ENCODE assay signal across 8 cellular contexts in the genomic region with DNA sequence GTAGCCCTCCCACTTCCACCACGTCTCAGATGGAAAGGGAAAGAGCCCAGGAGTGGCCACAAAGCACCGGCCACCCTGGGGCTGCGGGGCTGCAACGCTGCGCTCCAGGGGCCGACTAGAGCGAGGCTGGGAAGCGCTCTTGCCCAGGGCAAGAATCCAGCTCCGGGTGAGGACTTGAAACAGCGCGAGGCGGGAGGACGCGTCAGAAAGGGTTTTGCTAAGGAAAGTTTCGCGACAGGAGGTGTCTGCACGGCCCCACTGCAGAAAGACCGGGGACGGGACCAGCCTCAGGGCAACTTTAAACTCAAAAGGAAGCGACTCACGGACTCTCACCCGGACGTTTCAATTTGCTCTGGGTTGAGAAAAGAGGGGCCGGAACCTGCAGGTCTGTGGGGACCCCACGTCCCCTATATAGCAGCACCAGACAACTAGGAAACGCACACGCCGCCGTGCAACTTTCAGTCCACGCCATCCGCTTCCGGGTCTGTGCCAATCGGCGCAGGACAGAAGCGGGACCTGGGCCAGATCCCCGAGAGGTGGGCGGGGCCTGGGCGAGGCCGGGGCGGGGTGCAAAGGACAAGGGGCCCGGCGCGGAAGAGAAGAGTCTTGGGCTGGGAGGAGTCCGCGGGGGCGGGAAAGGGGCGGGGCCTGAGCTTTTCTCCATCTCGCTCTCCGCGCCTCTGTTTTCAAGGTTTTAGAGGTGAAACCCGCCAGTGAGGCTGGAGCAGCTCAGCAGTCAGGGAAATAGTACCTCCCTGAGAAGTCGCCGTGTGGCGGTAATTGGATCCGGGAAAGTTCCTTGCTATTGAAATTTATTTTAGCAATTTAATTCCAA. TPM values are rescaled to one million over a fixed set of nuclear protein-coding genes. Genes with fewer than 3 reads are reported as not detected.
DNase-seq lines count a peak whose midpoint lies in the region; FAIRE-seq and TF ChIP-seq lines count a peak whose summit lies in the region.

A gene (minus strand): TSS at position 488 of the 835 bp plus-strand sequence. CDS start 6,792 bp downstream, outside the sequence.

- 0 out of 2 replicates have a peak, but pooled peaks cover 3% of the 10 kb centered on the region for H3K9me3 ChIP-seq in Loucy (ENCODE audit: insufficient read depth, low read depth, low read length)
- peaks cover 14 to 57% of the 10 kb centered on the region in 2 donors for H3K9me3 ChIP-seq in neuronal stem cell (replicated peaks in 1 of 2; ENCODE audit: control insufficient read depth in 2 of 2, insufficient read depth in 1 of 2, low read depth in 1 of 2, low read length in 2 of 2)

- H4K91ac ChIP-seq in neuronal stem cell (ENCODE audit: low read depth, low read length, poor library complexity), result no peak within 1 kb of the TSS

- peak within 1 kb of the TSS; percentile 54 for H2BK5ac ChIP-seq in neuronal stem cell (ENCODE audit: low read length)

- H4K20me1 ChIP-seq in Loucy (ENCODE audit: insufficient read depth, low read length, poor library complexity, severe bottlenecking), result no peaks in the 10 kb centered on the region

- no CpG with 5 or more reads among the region's 55 CpGs for WGBS in neuronal stem cell (ENCODE audit: extremely low coverage in 2 of 2, insufficient read length in 2 of 2, insufficient replicate concordance in 1 of 2), 2 donors

- H3K4ac ChIP-seq in neuronal stem cell (ENCODE audit: low read length), result no peak within 1 kb of the TSS

- H3K4me2 ChIP-seq in Loucy (ENCODE audit: low read depth, low read length, poor library complexity, severe bottlenecking) (peak within 1 kb of the TSS; percentile 98), neuronal stem cell (ENCODE audit: insufficient read depth, low read length, poor library complexity, severe bottlenecking) (peak within 1 kb of the TSS; percentile 94)

- H3K27ac ChIP-seq in neuronal stem cell (replicated peaks; ENCODE audit: low read length), result peak within 1 kb of the TSS; percentile 80

- no peak for TF ChIP-seq CTCF in Loucy (conservative IDR thresholded peaks at IDR 0.05; ENCODE audit: low read length)

- H2BK120ac ChIP-seq in neuronal stem cell (ENCODE audit: low read depth, low read length), result no peak within 1 kb of the TSS

- peak within 1 kb of the TSS; percentile 83 for H3K23ac ChIP-seq in neuronal stem cell (ENCODE audit: low read depth, low read length, poor library complexity)

- peak within 1 kb of the TSS; percentile 84 for H3K14ac ChIP-seq in neuronal stem cell (ENCODE audit: low read length)

- no peak within 1 kb of the TSS for H2BK12ac ChIP-seq in neuronal stem cell (ENCODE audit: low read length)

- FAIRE-seq in frontal cortex (lab: Jason Lieb, UNC), result no peak

- H3K4me1 ChIP-seq in Loucy (ENCODE audit: insufficient read depth, low read length, poor library complexity, severe bottlenecking) (peaks cover 16% of the 10 kb centered on the region), neuronal stem cell (ENCODE audit: control insufficient read depth in 2 of 2, insufficient read depth in 1 of 2, low read depth in 1 of 2, low read length in 2 of 2) (peaks cover 0 to 4% of the 10 kb centered on the region in 2 donors)

- peak within 1 kb of the TSS; percentile 97 for H3K4me3 ChIP-seq in Loucy (ENCODE audit: low read length, poor library complexity, severe bottlenecking)
- peak within 1 kb of the TSS; percentile 78 to 89 for H3K4me3 ChIP-seq in neuronal stem cell (ENCODE audit: low read length in 2 of 2)

- no peaks in the 10 kb centered on the region for H3K9me2 ChIP-seq in Loucy (replicated peaks; ENCODE audit: low read depth, low read length)

- peak within 1 kb of the TSS; percentile 97 for H3K18ac ChIP-seq in neuronal stem cell (ENCODE audit: low read length)

- no peak within 1 kb of the TSS for H2BK15ac ChIP-seq in neuronal stem cell (ENCODE audit: low read length)

- H3F3A ChIP-seq in Loucy (ENCODE audit: low read depth), result no peaks in the 10 kb centered on the region

- DNase-seq in ELF-1 (ENCODE audit: low read depth, low spot score), result peak; percentile 96
- peak; percentile 94 for DNase-seq in H4 (ENCODE audit: low spot score)
- peak; percentile 56 for DNase-seq in SHP77 treated with DMSO at 0.1 percent for 48 hours (lab: John Stamatoyannopoulos, UW)
- peak; percentile 94 to 99 (median 96) for DNase-seq in activated naive CD4-positive, alpha-beta T cell (lab: John Stamatoyannopoulos, UW)
- peak; percentile 77 to 93 for DNase-seq in frontal cortex (ENCODE audit: low spot score in 2 of 2)
- DNase-seq in neuronal stem cell (ENCODE audit: low spot score), result peak; percentile 95
- peak; percentile 86 for DNase-seq in stromal cell of bone marrow (ENCODE audit: low read depth)

- no peak within 1 kb of the TSS for H2AK5ac ChIP-seq in neuronal stem cell (ENCODE audit: low read depth, low read length)

- H3K9ac ChIP-seq in Loucy (ENCODE audit: low read depth, low read length, poor library complexity, severe bottlenecking) (peak within 1 kb of the TSS; percentile 90), neuronal stem cell (ENCODE audit: low read depth, low read length, poor library complexity) (peak within 1 kb of the TSS; percentile 89)

- H4K8ac ChIP-seq in neuronal stem cell (ENCODE audit: low read depth, low read length), result no peak within 1 kb of the TSS

- H2AFZ ChIP-seq in Loucy (ENCODE audit: low read length) (peak within 1 kb of the TSS; percentile 99), neuronal stem cell (ENCODE audit: low read length) (peak within 1 kb of the TSS; percentile 99)

- H3K27me3 ChIP-seq in Loucy (ENCODE audit: insufficient read depth, low read length, poor library complexity, severe bottlenecking) (no peaks in the 10 kb centered on the region), neuronal stem cell (ENCODE audit: control insufficient read depth in 3 of 3, insufficient read depth in 3 of 3, low read depth in 1 of 3, low read length in 3 of 3) (no peaks in the 10 kb centered on the region)

- no peaks in the 10 kb centered on the region for H3K36me3 ChIP-seq in Loucy (ENCODE audit: insufficient read depth, low read length)
- peaks cover 11 to 37% of the 10 kb centered on the region in 2 donors for H3K36me3 ChIP-seq in neuronal stem cell (replicated peaks in 1 of 2; ENCODE audit: control insufficient read depth in 2 of 2, insufficient read depth in 2 of 2, low read length in 2 of 2)

- peaks cover 45% of the 10 kb centered on the region for H3K79me2 ChIP-seq in Loucy (ENCODE audit: insufficient read depth, low read length)

- peaks cover 6% of the 10 kb centered on the region for H3K79me1 ChIP-seq in neuronal stem cell (ENCODE audit: low read depth, low read length)

RNA-seq across cellular contexts. Expression of the gene that starts here (rescaled TPM):
- 15.5 and 17.1 TPM in 2 replicates for total RNA-seq in H4 (2014; rRNA removed; shearing (Covaris generic))
- 2.4 TPM for total RNA-seq in frontal cortex
- polyA plus RNA-seq in neuronal stem cell (2013, experiment 1 of 2), result 9.4 TPM
- polyA plus RNA-seq in neuronal stem cell (2013, experiment 2 of 2), result 9.5 TPM

Comparison
In these comparisons a context has a peak if more than half of its experiments do, and no peak if none do; other contexts are left out.
1. Peak in every context shown above with its lines: DNase-seq, H3K4me3 ChIP-seq and H3K27ac ChIP-seq.